8 cellular contexts compared by ENCODE assay signal in the genomic region with DNA sequence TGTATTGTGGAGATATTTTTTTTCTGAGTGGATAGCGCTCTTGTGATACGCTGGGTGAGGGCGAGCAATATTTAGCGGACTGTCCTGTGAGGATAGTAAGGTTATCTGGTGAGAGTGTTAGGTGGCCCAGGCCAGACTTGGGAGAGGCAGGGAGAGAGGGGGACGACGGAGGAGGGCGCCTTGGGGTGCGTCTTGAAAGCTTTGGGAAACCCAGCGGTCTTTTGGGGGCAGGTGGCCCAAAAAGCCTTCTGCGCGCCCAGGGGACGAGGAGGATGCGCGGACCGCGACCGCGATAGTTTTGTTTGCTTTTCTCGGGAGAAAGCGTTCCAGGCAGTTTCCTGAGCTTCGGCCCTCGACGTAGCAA. TPM values are rescaled to one million over a fixed set of nuclear protein-coding genes. Genes with fewer than 3 reads are reported as not detected.
A peak's percentile ranks its signal among the peaks of the same experiment; 100 is the strongest.
DNase-seq lines count a peak whose midpoint lies in the region; ATAC-seq and TF ChIP-seq lines count a peak whose summit lies in the region.

No MANE protein-coding gene starts in this region.

- no peak for TF ChIP-seq POLR2A in thyroid gland (IDR thresholded peaks at IDR 0.05)

- no peak overlapping the region for H3K56ac ChIP-seq in H9 (ENCODE audit: insufficient read length, low read depth, low read length)

- H3K4me3 Mint-ChIP-seq in H9: peak overlapping the region; percentile 85 to 98

- H3K36me3 ChIP-seq in ascending aorta: no peaks in the 10 kb centered on the region
- H3K36me3 ChIP-seq in left lung: no peaks in the 10 kb centered on the region
- no peaks in the 10 kb centered on the region for H3K36me3 ChIP-seq in thyroid gland

- peaks cover 9% of the 10 kb centered on the region for H3K23me2 ChIP-seq in H9 (ENCODE audit: insufficient read length, low read depth, low read length, poor library complexity, severe bottlenecking)

- no peak overlapping the region for H4K8ac ChIP-seq in H9 (replicated peaks; ENCODE audit: insufficient read length, low read depth, low read length)

- H4K20me1 ChIP-seq in H9 (ENCODE audit: control insufficient read depth, insufficient read depth, insufficient read length): no peaks in the 10 kb centered on the region

- ATAC-seq in left lung: peak; percentile 1
- ATAC-seq in GM21423 (IDR thresholded peaks at IDR 0.05; ENCODE audit: unreplicated experiment): no peak

- peaks cover 3 to 22% (median 9%) of the 10 kb centered on the region in 3 experiments; a peak in 5 of 7 replicates for H3K36me3 Mint-ChIP-seq in H9 (ENCODE audit: insufficient read depth in 1 of 3, low read depth in 3 of 3)

- H2AFZ ChIP-seq in H9 (ENCODE audit: low read length): no peak overlapping the region

- no peaks in the 10 kb centered on the region for H3K79me1 ChIP-seq in H9 (ENCODE audit: insufficient read depth, low read depth, low read length, poor library complexity, severe bottlenecking)

- H2BK12ac ChIP-seq in H9 (ENCODE audit: insufficient read length, low read depth, low read length): peak overlapping the region; percentile 89

- H3K9me3 ChIP-seq in H9 (ENCODE audit: control insufficient read depth, low read depth, low read length) (no peaks in the 10 kb centered on the region), ascending aorta (no peaks in the 10 kb centered on the region), left lung (no peaks in the 10 kb centered on the region), thyroid gland (no peaks in the 10 kb centered on the region)

- peak; percentile 30 for DNase-seq in 8988T
- no peak for DNase-seq in H9
- DNase-seq in ascending aorta (ENCODE audit: low spot score in 2 of 2): no peak
- DNase-seq in left lung: no peak
- DNase-seq in thyroid gland: no peak
- DNase-seq in stimulated activated CD4-positive, alpha-beta T cell treated with anti-CD3 and anti-CD28 coated beads, Interleukin-12 subunit alpha, Interleukin-12 subunit beta, amount 100 ng/mL, for 4 hours: no peak
- DNase-seq in activated CD4-positive, CD25-positive, alpha-beta regulatory T cell (lab: John Stamatoyannopoulos, UW): no peak

- peak overlapping the region; percentile 76 to 99 for H3K4me3 ChIP-seq in ascending aorta
- peak overlapping the region; percentile 80 to 92 for H3K4me3 ChIP-seq in left lung
- H3K4me3 ChIP-seq in thyroid gland (replicated peaks in 1 of 3): peak overlapping the region; percentile 23 to 80 (median 78)

- H3K9me3 Mint-ChIP-seq in H9: no peaks in the 10 kb centered on the region

- peak overlapping the region; percentile 87 for H3K18ac ChIP-seq in H9 (ENCODE audit: insufficient read length, low read depth, low read length)

- no CpG with 5 or more reads among the region's 23 CpGs for WGBS in H9 (ENCODE audit: extremely low coverage, insufficient read length, low lambda C conversion rate)
- 12 to 26% methylated on average over 10 to 23 of the region's 23 CpGs for WGBS in thyroid gland, 2 donors

- H2BK15ac ChIP-seq in H9 (ENCODE audit: low read depth, low read length): no peak overlapping the region

- H2AK5ac ChIP-seq in H9 (ENCODE audit: insufficient read length, low read length): no peak overlapping the region

- no peak overlapping the region; the same call in 1 of the 2 replicates for H3K4ac ChIP-seq in H9 (ENCODE audit: low read depth, low read length)

- peak overlapping the region; percentile 58 for H3K9ac ChIP-seq in H9 (ENCODE audit: extremely low read depth, insufficient read length, low read length)

- intact Hi-C loops in ascending aorta (cut with DNase I) (loop anchor here (1.0 to 10.0 kb wide), 9 partner anchors 147 to 1919 kb away; partner anchors contain the start of genes ALG10, AMN1, ETFBKMT and FGD4), left lung (cut with DNase I) (no loop called here), thyroid gland (cut with DNase I) (no loop called here)

- TF ChIP-seq CTCF in H9 (conservative IDR thresholded peaks at IDR 0.05) (no peak), ascending aorta (IDR thresholded peaks at IDR 0.05) (no peak), left lung (IDR thresholded peaks at IDR 0.05) (no peak), thyroid gland (IDR thresholded peaks at IDR 0.05) (no peak)

- peak overlapping the region; percentile 21; the same call in 1 of the 2 replicates for H3K14ac ChIP-seq in H9 (ENCODE audit: insufficient read depth, low read length)

- H4K5ac ChIP-seq in H9 (ENCODE audit: insufficient read length, low read depth, low read length): no peak overlapping the region

- no peak overlapping the region for H4K91ac ChIP-seq in H9 (ENCODE audit: insufficient read length, low read depth, low read length)

- no peak overlapping the region for H2BK120ac ChIP-seq in H9 (ENCODE audit: low read depth, low read length, poor library complexity, severe bottlenecking)

- H3K27ac ChIP-seq in H9 (ENCODE audit: insufficient read length, low read depth, low read length) (no peak overlapping the region), ascending aorta (peak overlapping the region; percentile 86 to 95), left lung (peak overlapping the region; percentile 73 to 83), thyroid gland (peak overlapping the region; percentile 68 to 89 (median 86))

- H2BK5ac ChIP-seq in H9 (ENCODE audit: insufficient read length, low read length): no peak overlapping the region

- H3K27me3 ChIP-seq in H9 (ENCODE audit: insufficient read depth, low read length): no peaks in the 10 kb centered on the region
- H3K27me3 ChIP-seq in ascending aorta: no peaks in the 10 kb centered on the region
- H3K27me3 ChIP-seq in left lung: peaks cover 0 to 17% of the 10 kb centered on the region in 2 donors
- no peaks in the 10 kb centered on the region for H3K27me3 ChIP-seq in thyroid gland

- peak overlapping the region; percentile 89 for H3K4me2 ChIP-seq in H9 (ENCODE audit: insufficient read depth, insufficient read length, low read length)

- peak overlapping the region; percentile 85 to 95 (median 94); a peak in 6 of 7 replicates for H3K27ac Mint-ChIP-seq in H9

- 0 out of 2 replicates have a peak, but pooled peaks cover 2% of the 10 kb centered on the region for H3K4me1 ChIP-seq in H9 (ENCODE audit: insufficient read depth, low read length)
- H3K4me1 ChIP-seq in ascending aorta: peaks cover 0 to 5% of the 10 kb centered on the region in 2 donors
- H3K4me1 ChIP-seq in left lung: peaks cover 0 to 29% of the 10 kb centered on the region in 2 donors
- peaks cover 13 to 15% of the 10 kb centered on the region in 2 donors for H3K4me1 ChIP-seq in thyroid gland

- H3T11ph ChIP-seq in H9 (ENCODE audit: low read length): no peak overlapping the region

- H2BK20ac ChIP-seq in H9 (ENCODE audit: low read depth, low read length, poor library complexity, severe bottlenecking): no peak overlapping the region

- peaks cover 2% of the 10 kb centered on the region; the same call in 1 of the 2 replicates for H3K27me3 Mint-ChIP-seq in H9 (ENCODE audit: low read depth)

- H3K79me2 ChIP-seq in H9 (ENCODE audit: insufficient read depth, low read length): peaks cover 18% of the 10 kb centered on the region; the same call in 1 of the 2 replicates

- H3K4me1 Mint-ChIP-seq in H9: peaks cover 31 to 35% of the 10 kb centered on the region in 2 experiments

- no peak overlapping the region for H3K23ac ChIP-seq in H9 (ENCODE audit: insufficient read length, low read depth, low read length)

RNA-seq across cellular contexts. Expression of gene BICD1, which starts 0.5 kb away (rescaled TPM):
- total RNA-seq in H9 (2021) (128 and 134 TPM in 2 replicates), ascending aorta (33.8 TPM), left lung (10 to 100 TPM; 20.5 to 21.2 TPM), thyroid gland (10 to 100 TPM; 16.7 to 33.7 (median 24.7) TPM)
